ENCODE assay signal across 13 cellular contexts in genomic region chr11:128696930-128697329, GRCh38. TPM values are rescaled to one million over a fixed set of nuclear protein-coding genes. Genes with fewer than 3 reads are reported as not detected.
DNase-seq lines count a peak whose midpoint lies in the region; ATAC-seq and TF ChIP-seq lines count a peak whose summit lies in the region.
"Had no signal": no experiment of that assay in that cellular context is flagged by ENCODE, and none has a peak within 500 bp of the region (broad histone marks: within the 10 kb centered on the region; RNA-seq: fewer than 3 reads in every experiment).

No MANE protein-coding gene starts in this region.

- H3K4me3 Mint-ChIP-seq in CD8-positive, alpha-beta T cell, result peak overlapping the region; percentile 98
- H3K4me3 Mint-ChIP-seq in HFFc6, result peak overlapping the region; percentile 12; the same call in 1 of the 2 replicates
- H3K4me3 Mint-ChIP-seq in central memory CD8-positive, alpha-beta T cell, result peak overlapping the region; percentile 97

- CTCF ChIA-PET in CD8-positive, alpha-beta T cell (lab: Charles Lee), result interaction anchor here (0.6 to 1.0 kb wide), 4 partner anchors 8 to 68 kb away, joined by 3 read pairs; no protein-coding TSS in a partner anchor

- no peak for TF ChIP-seq CTCF in CD8-positive, alpha-beta T cell (IDR thresholded peaks at IDR 0.05)
- no peak for TF ChIP-seq CTCF in HFFc6 (IDR thresholded peaks at IDR 0.05)
- TF ChIP-seq CTCF in neutrophil (IDR thresholded peaks at IDR 0.05), result no peak

- peak overlapping the region; percentile 98 for H3K27ac Mint-ChIP-seq in CD8-positive, alpha-beta T cell
- H3K27ac Mint-ChIP-seq in HFFc6, result no peak overlapping the region
- H3K27ac Mint-ChIP-seq in central memory CD8-positive, alpha-beta T cell (ENCODE audit: low read depth), result peak overlapping the region; percentile 20

- POLR2A ChIA-PET in CD8-positive, alpha-beta T cell (lab: Charles Lee), result interaction anchor here (0.7 to 1.3 kb wide), 3 partner anchors 15 to 37 kb away, joined by 3 read pairs; no protein-coding TSS in a partner anchor

- no peak for ATAC-seq in CD8-positive, alpha-beta T cell
- no peak for ATAC-seq in central memory CD8-positive, alpha-beta T cell (replicated peaks; ENCODE audit: extremely low read depth, poor library complexity, severe bottlenecking)
- ATAC-seq in HG02970 (IDR thresholded peaks at IDR 0.05; ENCODE audit: low FRiP score, unreplicated experiment), result no peak
- no peak for ATAC-seq in GM18858 (IDR thresholded peaks at IDR 0.05; ENCODE audit: unreplicated experiment)

- H3K27me3 ChIP-seq in CD8-positive, alpha-beta T cell (ENCODE audit: insufficient read depth, low read length), result no peaks in the 10 kb centered on the region
- H3K27me3 ChIP-seq in neutrophil, result no peaks in the 10 kb centered on the region

- peaks cover 65% of the 10 kb centered on the region for H3K4me1 ChIP-seq in CD8-positive, alpha-beta T cell (ENCODE audit: insufficient read depth, low read length)
- peaks cover 75 to 82% of the 10 kb centered on the region in 2 experiments for H3K4me1 ChIP-seq in neutrophil (ENCODE audit: control insufficient read depth in 1 of 2, insufficient read depth in 1 of 2, low read depth in 1 of 2, low read length in 1 of 2)

- peaks cover 60% of the 10 kb centered on the region for H3K36me3 Mint-ChIP-seq in CD8-positive, alpha-beta T cell
- peaks cover 27% of the 10 kb centered on the region for H3K36me3 Mint-ChIP-seq in HFFc6 (ENCODE audit: low read depth)
- H3K36me3 Mint-ChIP-seq in central memory CD8-positive, alpha-beta T cell (ENCODE audit: insufficient read depth), result peaks cover 33% of the 10 kb centered on the region

- H3K27me3 Mint-ChIP-seq in CD8-positive, alpha-beta T cell (ENCODE audit: low read depth), result no peaks in the 10 kb centered on the region
- H3K27me3 Mint-ChIP-seq in HFFc6 (ENCODE audit: insufficient read depth), result no peaks in the 10 kb centered on the region; the same call in 1 of the 2 replicates
- no peaks in the 10 kb centered on the region for H3K27me3 Mint-ChIP-seq in central memory CD8-positive, alpha-beta T cell

- DNase-seq in CD8-positive, alpha-beta T cell, result no peak
- DNase-seq in HFFc6 (no peak), NCI-H1105 treated with DMSO at 0.1 percent for 48 hours (lab: John Stamatoyannopoulos, UW) (no peak)
- DNase-seq in central memory CD8-positive, alpha-beta T cell (ENCODE audit: low spot score in 2 of 2), result no peak
- DNase-seq: amniotic stem cell; effector CD8-positive, alpha-beta T cell; head of caudate nucleus; midbrain; sigmoid colon had no signal

- H3K9me3 Mint-ChIP-seq in CD8-positive, alpha-beta T cell, result no peaks in the 10 kb centered on the region
- no peaks in the 10 kb centered on the region for H3K9me3 Mint-ChIP-seq in HFFc6
- no peaks in the 10 kb centered on the region for H3K9me3 Mint-ChIP-seq in central memory CD8-positive, alpha-beta T cell

- H3K9me3 ChIP-seq in CD8-positive, alpha-beta T cell (ENCODE audit: low read length), result no peaks in the 10 kb centered on the region
- no peaks in the 10 kb centered on the region for H3K9me3 ChIP-seq in neutrophil
- H3K9me3 ChIP-seq: sigmoid colon had no signal

- H3K27ac ChIP-seq in CD8-positive, alpha-beta T cell (ENCODE audit: low read depth, low read length), result no peak overlapping the region
- peak overlapping the region; percentile 99 for H3K27ac ChIP-seq in neutrophil
- H3K27ac ChIP-seq: RWPE1 had no signal

- H3K4me1 Mint-ChIP-seq in CD8-positive, alpha-beta T cell (ENCODE audit: low read depth), result peaks cover 68% of the 10 kb centered on the region
- peaks cover 65% of the 10 kb centered on the region for H3K4me1 Mint-ChIP-seq in HFFc6 (ENCODE audit: low read depth)
- peaks cover 71% of the 10 kb centered on the region for H3K4me1 Mint-ChIP-seq in central memory CD8-positive, alpha-beta T cell

- intact Hi-C loops in CD8-positive, alpha-beta T cell (cut with DNase I, micrococcal nuclease), result loop anchor here (1.0 to 10.0 kb wide), 4 partner anchors 18 to 135 kb away; no protein-coding TSS in a partner anchor

- peak overlapping the region; percentile 95 for H3K4me3 ChIP-seq in CD8-positive, alpha-beta T cell (ENCODE audit: low read depth, low read length)
- H3K4me3 ChIP-seq in neutrophil (ENCODE audit: low read depth in 1 of 2, low read length in 1 of 2), result peak overlapping the region; percentile 96 to 98

- no peaks in the 10 kb centered on the region for H3K36me3 ChIP-seq in CD8-positive, alpha-beta T cell (ENCODE audit: insufficient read depth, low read length)
- H3K36me3 ChIP-seq in neutrophil, result peaks cover 15% of the 10 kb centered on the region
- H3K36me3 ChIP-seq: sigmoid colon had no signal

RNA-seq across cellular contexts. Expression of gene FLI1, which starts 3.1 kb away (rescaled TPM):
- 10 to 100 TPM; 35.6 to 37.3 TPM for total RNA-seq in CD8-positive, alpha-beta T cell
- total RNA-seq in HFFc6 (2021; fragmentation: NEBNext Ultra II Directional; extraction: Animal tissue kit (Norgen Biotek cat#: 25700)), result 10 to 100 TPM; 11.0 to 24.2 (median 19.8) TPM

Comparison
In these comparisons a context has a peak if more than half of its experiments do, and no peak if none do; other contexts are left out.
1. H3K4me3 Mint-ChIP-seq: peak in every context shown above with its lines; median percentile 98 in CD8-positive, alpha-beta T cell; 97 in central memory CD8-positive, alpha-beta T cell; 12 in HFFc6.